ENCODE assay signal across 16 cellular contexts in the genomic region with DNA sequence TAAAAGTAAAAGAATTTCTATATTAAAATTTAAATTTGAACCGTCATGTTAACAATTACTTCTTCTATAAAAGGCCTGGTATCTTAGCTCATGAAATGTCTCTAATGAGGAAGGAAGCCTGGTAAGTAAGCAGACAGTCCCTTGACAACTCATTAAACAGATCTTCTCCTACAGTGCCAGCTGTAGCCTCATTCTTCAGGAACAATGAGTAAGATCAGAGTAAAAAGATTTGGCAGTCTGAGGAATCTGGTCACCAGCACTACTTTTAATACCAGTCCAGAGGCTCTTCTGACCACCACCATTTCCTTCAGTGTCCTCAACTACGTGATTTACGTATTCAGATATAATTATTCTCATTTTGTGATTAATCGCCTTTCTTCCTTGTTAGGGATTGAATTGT.
"Had no signal": no experiment of that assay in that cellular context is flagged by ENCODE, and none has a peak within 500 bp of the region (broad histone marks: within the 10 kb centered on the region; RNA-seq: fewer than 3 reads in every experiment).

No MANE protein-coding gene starts in this region.

- H3K4me1 Mint-ChIP-seq: naive thymus-derived CD8-positive, alpha-beta T cell had no signal

- ATAC-seq: left lobe of liver; naive thymus-derived CD8-positive, alpha-beta T cell; right cardiac atrium had no signal

- H3K4me3 ChIP-seq: cardiac muscle cell, tibial nerve, vagina had no signal

- H3K36me3 Mint-ChIP-seq: naive thymus-derived CD8-positive, alpha-beta T cell had no signal

- H3K36me3 ChIP-seq: cardiac muscle cell, tibial nerve, vagina had no signal

- H3K27me3 ChIP-seq: cardiac muscle cell, tibial nerve, vagina had no signal

- DNase-seq: activated CD4-positive, CD25-positive, alpha-beta regulatory T cell treated with anti-CD3 and anti-CD28 coated beads, Interleukin-2, amount 50 U/mL, for 72 hours; activated naive CD4-positive, alpha-beta T cell treated with anti-CD3 and anti-CD28 coated beads, Interleukin-2, amount 50 U/mL, for 16 hours; activated T-cell treated with anti-CD3 and anti-CD28 coated beads, Interleukin-2, amount 50 U/mL, for 24 hours; erythroblast; naive thymus-derived CD8-positive, alpha-beta T cell; posterior cingulate gyrus; right cardiac atrium; small intestine; stimulated activated CD4-positive, alpha-beta T cell treated with anti-CD3 and anti-CD28 coated beads, Interleukin-4, amount 100 ng/mL, for 4 hours; stimulated activated CD8-positive, alpha-beta memory T cell treated with anti-CD3 and anti-CD28 coated beads, Interleukin-4, amount 100 ng/mL, for 48 hours; stimulated activated naive CD4-positive, alpha-beta T cell treated with Interleukin-2 at 50 U/mL for 16 hours; substantia nigra had no signal

- H3K9me3 ChIP-seq: tibial nerve, vagina had no signal

- H3K27ac ChIP-seq: cardiac muscle cell, tibial nerve, vagina had no signal

- H3K9me3 Mint-ChIP-seq: activated T-cell treated with anti-CD3 and anti-CD28 coated beads, Interleukin-2, amount 50 U/mL, for 24 hours had no signal

- H3K27me3 Mint-ChIP-seq: activated T-cell treated with anti-CD3 and anti-CD28 coated beads, Interleukin-2, amount 50 U/mL, for 24 hours; naive thymus-derived CD8-positive, alpha-beta T cell had no signal

- H3K4me3 Mint-ChIP-seq: activated T-cell treated with anti-CD3 and anti-CD28 coated beads, Interleukin-2, amount 50 U/mL, for 24 hours; naive thymus-derived CD8-positive, alpha-beta T cell had no signal

- H3K27ac Mint-ChIP-seq: activated T-cell treated with anti-CD3 and anti-CD28 coated beads, Interleukin-2, amount 50 U/mL, for 24 hours; naive thymus-derived CD8-positive, alpha-beta T cell had no signal

- H3K4me1 ChIP-seq: tibial nerve, vagina had no signal
